13 cellular contexts compared by ENCODE assay signal in genomic region chr2:70828914-70829824, GRCh38. TPM values are rescaled to one million over a fixed set of nuclear protein-coding genes. Genes with fewer than 3 reads are reported as not detected.
A peak's percentile ranks its signal among the peaks of the same experiment; 100 is the strongest.
DNase-seq lines count a peak whose midpoint lies in the region; ATAC-seq and TF ChIP-seq lines count a peak whose summit lies in the region.
"Had no signal": no experiment of that assay in that cellular context is flagged by ENCODE, and none has a peak within 500 bp of the region (broad histone marks: within the 10 kb centered on the region; RNA-seq: fewer than 3 reads in every experiment).

No MANE protein-coding gene starts in this region.

- no peak overlapping the region for H3K4me3 Mint-ChIP-seq in activated CD4-positive, alpha-beta T cell treated with anti-CD3 and anti-CD28 coated beads for 36 hours
- no peak overlapping the region for H3K4me3 Mint-ChIP-seq in activated CD4-positive, alpha-beta T cell treated with anti-CD3 and anti-CD28 coated beads, Interleukin-2, amount 10 ng/mL, durations not matched to agents 24 days and 14 days
- H3K4me3 Mint-ChIP-seq in CD8-positive, alpha-beta memory T cell = peak overlapping the region in 1 of 7 donors; percentile 30
- H3K4me3 Mint-ChIP-seq in immature natural killer cell = no peak overlapping the region

- no peaks in the 10 kb centered on the region for H3K9me3 Mint-ChIP-seq in activated CD4-positive, alpha-beta T cell treated with anti-CD3 and anti-CD28 coated beads for 36 hours (ENCODE audit: low read depth)
- no peaks in the 10 kb centered on the region for H3K9me3 Mint-ChIP-seq in activated CD4-positive, alpha-beta T cell treated with anti-CD3 and anti-CD28 coated beads, Interleukin-2, amount 10 ng/mL, durations not matched to agents 24 days and 14 days
- H3K9me3 Mint-ChIP-seq in CD8-positive, alpha-beta memory T cell = no peaks in the 10 kb centered on the region
- peaks cover 0 to 2% (median 0%) of the 10 kb centered on the region in 6 donors for H3K9me3 Mint-ChIP-seq in immature natural killer cell

- no peak for DNase-seq in activated CD4-positive, alpha-beta T cell treated with anti-CD3 and anti-CD28 coated beads for 36 hours
- DNase-seq in activated CD4-positive, alpha-beta T cell treated with anti-CD3 and anti-CD28 coated beads, Interleukin-2, amount 10 ng/mL, durations not matched to agents 24 days and 14 days = no peak
- peak; percentile 65 for DNase-seq in HS-5 (ENCODE audit: low read depth)
- peak; percentile 95 for DNase-seq in dermis blood vessel endothelial cell
- DNase-seq in lung microvascular endothelial cell (ENCODE audit: low read depth in 2 of 2) = peak; percentile 83 to 95
- DNase-seq in prostate gland (ENCODE audit: low spot score) = no peak
- DNase-seq in CD8-positive, alpha-beta memory T cell = no peak
- no peak for DNase-seq in immature natural killer cell
- DNase-seq: mesenchymal stem cell had no signal

- H3K4me1 ChIP-seq in prostate gland (replicated peaks) = no peaks in the 10 kb centered on the region
- H3K4me1 ChIP-seq in CD8-positive, alpha-beta memory T cell (ENCODE audit: insufficient read depth, low read length) = no peaks in the 10 kb centered on the region
- H3K4me1 ChIP-seq: A549 had no signal

- intact Hi-C loops in activated CD4-positive, alpha-beta T cell treated with anti-CD3 and anti-CD28 coated beads for 36 hours (cut with DNase I, micrococcal nuclease) = no loop called here
- intact Hi-C loops in activated CD4-positive, alpha-beta T cell treated with anti-CD3 and anti-CD28 coated beads, Interleukin-2, amount 10 ng/mL, durations not matched to agents 24 days and 14 days (cut with micrococcal nuclease) = no loop called here
- intact Hi-C loops in prostate gland (cut with DNase I) = no loop called here

- no peaks in the 10 kb centered on the region for H3K36me3 Mint-ChIP-seq in activated CD4-positive, alpha-beta T cell treated with anti-CD3 and anti-CD28 coated beads for 36 hours (ENCODE audit: low read depth)
- no peaks in the 10 kb centered on the region for H3K36me3 Mint-ChIP-seq in activated CD4-positive, alpha-beta T cell treated with anti-CD3 and anti-CD28 coated beads, Interleukin-2, amount 10 ng/mL, durations not matched to agents 24 days and 14 days (ENCODE audit: low read depth)
- no peaks in the 10 kb centered on the region for H3K36me3 Mint-ChIP-seq in CD8-positive, alpha-beta memory T cell
- H3K36me3 Mint-ChIP-seq in immature natural killer cell = no peaks in the 10 kb centered on the region

- ATAC-seq in activated CD4-positive, alpha-beta T cell treated with anti-CD3 and anti-CD28 coated beads for 36 hours = no peak
- ATAC-seq: A549 had no signal

- H3K4me3 ChIP-seq in prostate gland = no peak overlapping the region
- no peak overlapping the region for H3K4me3 ChIP-seq in CD8-positive, alpha-beta memory T cell (ENCODE audit: low read length)
- H3K4me3 ChIP-seq: A549, esophagus muscularis mucosa had no signal

- H3K9me3 ChIP-seq in prostate gland = no peaks in the 10 kb centered on the region
- no peaks in the 10 kb centered on the region for H3K9me3 ChIP-seq in CD8-positive, alpha-beta memory T cell (ENCODE audit: low read length)
- H3K9me3 ChIP-seq: esophagus muscularis mucosa had no signal

- no peaks in the 10 kb centered on the region for H3K27me3 ChIP-seq in prostate gland (replicated peaks; ENCODE audit: insufficient read depth)
- no peaks in the 10 kb centered on the region for H3K27me3 ChIP-seq in CD8-positive, alpha-beta memory T cell (ENCODE audit: insufficient read depth, low read length, poor library complexity, severe bottlenecking)

- 49% methylated on average over 6 of the region's 6 CpGs for WGBS in prostate gland

- H3K27ac Mint-ChIP-seq in activated CD4-positive, alpha-beta T cell treated with anti-CD3 and anti-CD28 coated beads for 36 hours = peak overlapping the region; percentile 53
- no peak overlapping the region for H3K27ac Mint-ChIP-seq in activated CD4-positive, alpha-beta T cell treated with anti-CD3 and anti-CD28 coated beads, Interleukin-2, amount 10 ng/mL, durations not matched to agents 24 days and 14 days
- H3K27ac Mint-ChIP-seq in CD8-positive, alpha-beta memory T cell = peak overlapping the region in 1 of 8 donors; percentile 14
- H3K27ac Mint-ChIP-seq in immature natural killer cell = peak overlapping the region in 2 of 6 donors; percentile 44 to 69

- CTCF ChIA-PET in activated CD4-positive, alpha-beta T cell treated with anti-CD3 and anti-CD28 coated beads for 36 hours (lab: Charles Lee) = interaction anchor here (0.6 to 1.6 kb wide), 4 partner anchors 34 to 156 kb away, joined by 3 to 5 read pairs (median 4); no protein-coding TSS in a partner anchor
- CTCF ChIA-PET in CD8-positive, alpha-beta memory T cell (lab: Charles Lee) = no interaction called here

- peaks cover 17% of the 10 kb centered on the region for H3K4me1 Mint-ChIP-seq in activated CD4-positive, alpha-beta T cell treated with anti-CD3 and anti-CD28 coated beads for 36 hours
- peaks cover 16% of the 10 kb centered on the region for H3K4me1 Mint-ChIP-seq in activated CD4-positive, alpha-beta T cell treated with anti-CD3 and anti-CD28 coated beads, Interleukin-2, amount 10 ng/mL, durations not matched to agents 24 days and 14 days
- H3K4me1 Mint-ChIP-seq in CD8-positive, alpha-beta memory T cell = no peaks in the 10 kb centered on the region
- peaks cover 2 to 4% of the 10 kb centered on the region in 2 donors for H3K4me1 Mint-ChIP-seq in immature natural killer cell

- no peaks in the 10 kb centered on the region for H3K27me3 Mint-ChIP-seq in activated CD4-positive, alpha-beta T cell treated with anti-CD3 and anti-CD28 coated beads for 36 hours
- no peaks in the 10 kb centered on the region for H3K27me3 Mint-ChIP-seq in activated CD4-positive, alpha-beta T cell treated with anti-CD3 and anti-CD28 coated beads, Interleukin-2, amount 10 ng/mL, durations not matched to agents 24 days and 14 days
- H3K27me3 Mint-ChIP-seq in CD8-positive, alpha-beta memory T cell = peaks cover 4 to 6% of the 10 kb centered on the region in 2 donors
- H3K27me3 Mint-ChIP-seq in immature natural killer cell (ENCODE audit: low read depth in 3 of 3) = peaks cover 2 to 3% (median 2%) of the 10 kb centered on the region in 3 donors

- no peaks in the 10 kb centered on the region for H3K36me3 ChIP-seq in prostate gland
- no peaks in the 10 kb centered on the region for H3K36me3 ChIP-seq in CD8-positive, alpha-beta memory T cell (ENCODE audit: insufficient read depth, low read length)
- H3K36me3 ChIP-seq: esophagus muscularis mucosa had no signal

- TF ChIP-seq POLR2A in prostate gland (IDR thresholded peaks at IDR 0.05) = no peak

- H3K27ac ChIP-seq in prostate gland = no peak overlapping the region
- no peak overlapping the region for H3K27ac ChIP-seq in CD8-positive, alpha-beta memory T cell (ENCODE audit: low read depth, low read length)
- H3K27ac ChIP-seq: A549, esophagus muscularis mucosa had no signal

- POLR2A ChIA-PET in activated CD4-positive, alpha-beta T cell treated with anti-CD3 and anti-CD28 coated beads for 36 hours (lab: Charles Lee) = no interaction called here
- POLR2A ChIA-PET in CD8-positive, alpha-beta memory T cell (lab: Charles Lee) = no interaction called here

- no peak for TF ChIP-seq CTCF in prostate gland (IDR thresholded peaks at IDR 0.05)

RNA-seq across cellular contexts. Expression of gene CD207, which starts 6.4 kb away (rescaled TPM):
- not detected for total RNA-seq in activated CD4-positive, alpha-beta T cell treated with anti-CD3 and anti-CD28 coated beads for 36 hours
- total RNA-seq in activated CD4-positive, alpha-beta T cell treated with anti-CD3 and anti-CD28 coated beads, Interleukin-2, amount 10 ng/mL, durations not matched to agents 24 days and 14 days = not detected in 2 replicates
- total RNA-seq in dermis blood vessel endothelial cell (not detected in 2 replicates), lung microvascular endothelial cell (under 0.01 TPM in 1 of 2 replicates, not detected in the other), prostate gland (under 1 TPM; 0.23 to 0.28 TPM)
- not detected for total RNA-seq in CD8-positive, alpha-beta memory T cell
- not detected for polyA plus RNA-seq in CD8-positive, alpha-beta memory T cell
- polyA plus RNA-seq in immature natural killer cell = under 1 TPM in 2 of 3 donors, not detected in 1; 0.20 TPM
- total RNA-seq: activated CD8-positive, alpha-beta memory T cell treated with anti-CD3 and anti-CD28 coated beads for 36 hours; MCF 10A had no signal

RNA-seq across cellular contexts. Expression of gene CLEC4F, which starts 8.8 kb away (rescaled TPM):
- total RNA-seq in activated CD4-positive, alpha-beta T cell treated with anti-CD3 and anti-CD28 coated beads for 36 hours = not detected
- not detected in 2 replicates for total RNA-seq in activated CD4-positive, alpha-beta T cell treated with anti-CD3 and anti-CD28 coated beads, Interleukin-2, amount 10 ng/mL, durations not matched to agents 24 days and 14 days
- total RNA-seq in dermis blood vessel endothelial cell = 0.09 and 0.34 TPM in 2 replicates
- under 0.01 TPM in 2 replicates for total RNA-seq in lung microvascular endothelial cell
- under 1 TPM in 1 of 2 donors, not detected in 1; 0.23 TPM for total RNA-seq in prostate gland
- not detected for total RNA-seq in CD8-positive, alpha-beta memory T cell
- not detected for polyA plus RNA-seq in CD8-positive, alpha-beta memory T cell
- not detected for polyA plus RNA-seq in immature natural killer cell
- total RNA-seq: activated CD8-positive, alpha-beta memory T cell treated with anti-CD3 and anti-CD28 coated beads for 36 hours; MCF 10A had no signal
- polyA plus RNA-seq: A549 had no signal

RNA-seq across cellular contexts. Expression of gene FIGLA, which starts 38.7 kb away (rescaled TPM):
- total RNA-seq in activated CD4-positive, alpha-beta T cell treated with anti-CD3 and anti-CD28 coated beads for 36 hours = not detected
- not detected in 2 replicates for total RNA-seq in activated CD4-positive, alpha-beta T cell treated with anti-CD3 and anti-CD28 coated beads, Interleukin-2, amount 10 ng/mL, durations not matched to agents 24 days and 14 days
- not detected in 2 replicates for total RNA-seq in dermis blood vessel endothelial cell
- total RNA-seq in lung microvascular endothelial cell = not detected in 2 replicates
- total RNA-seq in prostate gland = not detected
- not detected for total RNA-seq in CD8-positive, alpha-beta memory T cell
- polyA plus RNA-seq in CD8-positive, alpha-beta memory T cell = not detected
- polyA plus RNA-seq in immature natural killer cell = under 1 TPM in 1 of 3 donors, not detected in 2; 0.53 TPM
- total RNA-seq: activated CD8-positive, alpha-beta memory T cell treated with anti-CD3 and anti-CD28 coated beads for 36 hours; esophagus muscularis mucosa; MCF 10A had no signal
- polyA plus RNA-seq: A549 had no signal

Comparison
In these comparisons a context has a peak if more than half of its experiments do, and no peak if none do; other contexts are left out.
1. DNase-seq: peak in HS-5 (single experiment), dermis blood vessel endothelial cell (single experiment) and lung microvascular endothelial cell (2 of 2); none in activated CD4-positive, alpha-beta T cell treated with anti-CD3 and anti-CD28 coated beads for 36 hours (single experiment), activated CD4-positive, alpha-beta T cell treated with anti-CD3 and anti-CD28 coated beads, Interleukin-2, amount 10 ng/mL, durations not matched to agents 24 days and 14 days (single experiment), prostate gland (single experiment), CD8-positive, alpha-beta memory T cell (0 of 5) and immature natural killer cell (0 of 3).